12 cellular contexts compared by ENCODE assay signal in the genomic region with DNA sequence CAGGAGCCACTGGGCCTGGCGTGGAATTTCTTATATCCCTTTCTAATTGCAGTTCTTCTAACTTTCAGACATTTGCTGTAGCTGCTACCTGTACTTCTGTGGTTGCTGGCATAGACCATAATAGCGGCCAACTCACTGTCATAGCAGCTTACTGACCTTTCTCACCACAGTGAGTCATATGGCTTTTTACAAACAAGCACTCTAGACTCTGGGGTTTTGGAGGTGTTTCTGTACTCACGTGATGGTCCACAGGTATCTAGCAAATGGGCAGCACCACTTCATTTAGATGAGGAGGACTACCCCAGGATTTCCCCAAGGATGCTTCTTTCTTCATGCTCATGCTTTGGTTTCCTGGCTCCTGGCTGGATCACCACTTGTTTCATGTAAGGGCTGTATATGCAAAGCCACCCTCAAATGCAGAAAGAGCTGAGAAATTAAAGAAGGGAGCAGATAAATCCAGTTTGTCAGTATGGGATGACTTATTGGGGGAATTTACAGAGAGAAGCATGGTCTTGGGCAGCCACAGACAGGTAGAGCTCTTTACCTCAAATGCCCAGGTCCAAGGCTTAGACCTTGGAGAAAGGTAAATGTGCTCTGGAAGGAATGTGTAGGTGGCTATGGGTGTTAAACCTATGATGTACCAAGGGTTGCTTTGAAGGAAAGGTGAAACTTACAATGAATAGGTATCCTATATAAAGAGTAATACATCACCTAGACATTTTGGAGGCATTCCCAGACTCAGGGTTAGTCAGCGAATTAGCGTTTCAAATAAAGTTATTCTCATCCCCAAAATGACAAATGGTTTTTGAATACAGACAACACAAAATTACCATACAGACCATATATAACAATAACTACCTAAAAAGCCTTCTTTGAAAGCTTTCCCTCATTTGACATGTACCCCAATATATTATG. TPM values are rescaled to one million over a fixed set of nuclear protein-coding genes. Genes with fewer than 3 reads are reported as not detected.
DNase-seq lines count a peak whose midpoint lies in the region; ATAC-seq and TF ChIP-seq lines count a peak whose summit lies in the region.
"Had no signal": no experiment of that assay in that cellular context is flagged by ENCODE, and none has a peak within 500 bp of the region (broad histone marks: within the 10 kb centered on the region; RNA-seq: fewer than 3 reads in every experiment).

No MANE protein-coding gene starts in this region.

- H3K9me2 ChIP-seq in GM23248 (ENCODE audit: insufficient read depth) (no peaks in the 10 kb centered on the region), hepatocyte (replicated peaks; ENCODE audit: insufficient read depth) (no peaks in the 10 kb centered on the region)

- WGBS in GM23248 (ENCODE audit: low coverage in 1 of 2, low lambda C conversion rate in 2 of 2, missing lambda C conversion rate in 2 of 2), 2 experiments = 46 to 48% methylated on average over 5 of the region's 5 CpGs
- whole genome bisulfite sequencing in hepatocyte (ENCODE audit: low lambda C conversion rate, missing lambda C conversion rate) = 87% methylated on average over 5 of the region's 5 CpGs

- TF ChIP-seq CTCF in AG04450 (IDR thresholded peaks at IDR 0.05; ENCODE audit: low read depth, low read length) (no peak), hepatocyte (IDR thresholded peaks at IDR 0.05; ENCODE audit: poor library complexity) (no peak), osteoblast (IDR thresholded peaks at IDR 0.05; ENCODE audit: extremely low read depth, low read depth, low read length) (no peak)

- CTCF ChIA-PET in AG04450 (lab: Charles Lee) = interaction anchor here (0.6 to 2.1 kb wide), 2 partner anchors 9 to 145 kb away, joined by 3 to 7 read pairs; no protein-coding TSS in a partner anchor

- no peaks in the 10 kb centered on the region for H3K36me3 Mint-ChIP-seq in immature natural killer cell

- H3K36me3 ChIP-seq in GM23248 (ENCODE audit: low read depth) (no peaks in the 10 kb centered on the region), hepatocyte (replicated peaks; ENCODE audit: insufficient read depth, low read depth) (no peaks in the 10 kb centered on the region), osteoblast (ENCODE audit: insufficient read depth, low read length) (no peaks in the 10 kb centered on the region)
- H3K36me3 ChIP-seq: BLaER1 had no signal

- DNase-seq in AG04450 (ENCODE audit: low read depth, low spot score) (no peak), GM23248 (peak; percentile 82), RKO (ENCODE audit: low spot score) (peak; percentile 19), hepatocyte (ENCODE audit: low spot score) (peak; percentile 35), immature natural killer cell (no peak), osteoblast (ENCODE audit: insufficient read length, low spot score, missing footprints) (no peak)
- DNase-seq in stimulated activated CD4-positive, alpha-beta T cell treated with anti-CD3 and anti-CD28 coated beads, Interleukin-4, amount 100 ng/mL, for 24 hours = no peak
- DNase-seq: caudate nucleus; NCI-H2171; stimulated activated CD4-positive, alpha-beta T cell treated with anti-CD3 and anti-CD28 coated beads, Interleukin-12 subunit alpha, Interleukin-12 subunit beta, amount 100 ng/mL, for 4 hours had no signal

- H3K9me3 ChIP-seq in AG04450 (ENCODE audit: control insufficient read depth, insufficient read depth, low read length) (no peaks in the 10 kb centered on the region), GM23248 (ENCODE audit: low read depth) (no peaks in the 10 kb centered on the region), hepatocyte (ENCODE audit: low read depth) (no peaks in the 10 kb centered on the region), osteoblast (ENCODE audit: low read depth, low read length) (no peaks in the 10 kb centered on the region)
- H3K9me3 ChIP-seq: BLaER1 had no signal

- H3K27ac Mint-ChIP-seq in immature natural killer cell = peak overlapping the region in 1 of 6 donors; percentile 15

- peak overlapping the region; percentile 23; the same call in 1 of the 2 replicates for H2AFZ ChIP-seq in GM23248
- H2AFZ ChIP-seq in hepatocyte = no peak overlapping the region
- H2AFZ ChIP-seq in osteoblast (ENCODE audit: low read length) = no peak overlapping the region

- peak overlapping the region; percentile 39 for H3K27ac ChIP-seq in AG04450 (ENCODE audit: low read depth, low read length)
- H3K27ac ChIP-seq in GM23248 = peak overlapping the region; percentile 47; the same call in 1 of the 2 replicates
- peak overlapping the region; percentile 61 for H3K27ac ChIP-seq in hepatocyte
- H3K27ac ChIP-seq in osteoblast (ENCODE audit: low read depth, low read length) = no peak overlapping the region
- H3K27ac ChIP-seq: BLaER1 had no signal

- no peaks in the 10 kb centered on the region for H3K4me1 Mint-ChIP-seq in immature natural killer cell

- no peaks in the 10 kb centered on the region for H3K9me3 Mint-ChIP-seq in immature natural killer cell

- H3K27me3 Mint-ChIP-seq in immature natural killer cell (ENCODE audit: low read depth in 3 of 3) = peaks cover 0 to 8% (median 0%) of the 10 kb centered on the region in 3 donors

- H3K9ac ChIP-seq in GM23248 = no peak overlapping the region
- H3K9ac ChIP-seq: BLaER1 had no signal

- no peak for ATAC-seq in HG03378 (IDR thresholded peaks at IDR 0.05; ENCODE audit: unreplicated experiment)

- H3K4me2 ChIP-seq in GM23248 (ENCODE audit: unreplicated experiment) (peak overlapping the region; percentile 65), hepatocyte (no peak overlapping the region), osteoblast (ENCODE audit: insufficient read depth, low read length) (no peak overlapping the region)
- H3K4me2 ChIP-seq: BLaER1 had no signal

- peaks cover 17% of the 10 kb centered on the region for H3K4me1 ChIP-seq in GM23248 (ENCODE audit: insufficient read depth)
- H3K4me1 ChIP-seq in hepatocyte (ENCODE audit: insufficient read depth) = no peaks in the 10 kb centered on the region
- H3K4me1 ChIP-seq in osteoblast (ENCODE audit: insufficient read depth, low read length) = peaks cover 12% of the 10 kb centered on the region
- H3K4me1 ChIP-seq: BLaER1 had no signal

- H3K4me3 ChIP-seq in AG04450 (ENCODE audit: low read depth, low read length) (no peak overlapping the region), GM23248 (no peak overlapping the region), hepatocyte (no peak overlapping the region), osteoblast (ENCODE audit: insufficient read depth, low read length) (no peak overlapping the region)
- H3K4me3 ChIP-seq: BLaER1 had no signal

- H3K27me3 ChIP-seq in AG04450 (ENCODE audit: control insufficient read depth, insufficient read depth, low read length) (no peaks in the 10 kb centered on the region), GM23248 (replicated peaks; ENCODE audit: insufficient read depth) (no peaks in the 10 kb centered on the region), hepatocyte (no peaks in the 10 kb centered on the region), osteoblast (ENCODE audit: insufficient read depth, low read length) (no peaks in the 10 kb centered on the region)
- H3K27me3 ChIP-seq: BLaER1 had no signal

- POLR2A ChIA-PET in AG04450 (lab: Yijun Ruan, JAX) = interaction anchor here (0.6 kb wide), 1 partner anchor 71 kb away, joined by 3 read pairs; a partner anchor contains a TSS

- in situ Hi-C loops in GM23248 (cut with MboI) = no loop called here

- H4K20me1 ChIP-seq in GM23248 (ENCODE audit: insufficient read depth) (no peaks in the 10 kb centered on the region), hepatocyte (ENCODE audit: insufficient read depth, poor library complexity, severe bottlenecking) (no peaks in the 10 kb centered on the region), osteoblast (ENCODE audit: insufficient read depth, low read length) (no peaks in the 10 kb centered on the region)
- H4K20me1 ChIP-seq: BLaER1 had no signal

- H3K79me2 ChIP-seq in GM23248 (ENCODE audit: insufficient read depth) (no peaks in the 10 kb centered on the region), hepatocyte (no peaks in the 10 kb centered on the region), osteoblast (ENCODE audit: insufficient read depth, low read length) (no peaks in the 10 kb centered on the region)

- peaks cover 23% of the 10 kb centered on the region for H3F3A ChIP-seq in GM23248 (ENCODE audit: insufficient read depth)

- H3K4me3 Mint-ChIP-seq in immature natural killer cell = no peak overlapping the region

RNA-seq across cellular contexts. Expression of a gene that starts 15.9 kb away (rescaled TPM):
- polyA plus RNA-seq in AG04450 (2011; rRNA removed) (13.8 and 21.2 TPM in 2 replicates), GM23248 (2016; fragmentation: Nextera tagmentation; extraction: Ambion mirVana) (9.4 and 11.1 TPM in 2 replicates), hepatocyte (9.9 and 10.7 TPM in 2 replicates), immature natural killer cell (10 to 100 TPM in 1 of 3 donors, 1 to 10 TPM in 2; 6.4 to 13.0 (median 6.7) TPM)
- 25.3 and 42.3 TPM in 2 replicates for polyA minus RNA-seq in AG04450 (2011; rRNA and poly(A)+ RNA removed)
- 20.8 and 24.9 TPM in 2 replicates for total RNA-seq in GM23248 (2014; rRNA removed; shearing (Covaris generic))
- total RNA-seq in hepatocyte (22.1 and 23.5 TPM in 2 replicates), osteoblast (18.6 and 23.9 TPM in 2 replicates)

RNA-seq across cellular contexts. Expression of a gene that starts 16.9 kb away (rescaled TPM):
- polyA plus RNA-seq in AG04450 (2011; rRNA removed) (2.4 and 3.4 TPM in 2 replicates), GM23248 (2016; fragmentation: Nextera tagmentation; extraction: Ambion mirVana) (0.68 and 0.84 TPM in 2 replicates), hepatocyte (2.4 and 3.2 TPM in 2 replicates), immature natural killer cell (1 to 10 TPM in 1 of 3 donors, under 1 TPM in 1, not detected in 1; 0.40 to 1.5 TPM)
- polyA minus RNA-seq in AG04450 (2011; rRNA and poly(A)+ RNA removed) = 10.4 and 14.7 TPM in 2 replicates
- total RNA-seq in GM23248 (2014; rRNA removed; shearing (Covaris generic)) = 1.3 and 2.1 TPM in 2 replicates
- total RNA-seq in hepatocyte (10.4 and 13.6 TPM in 2 replicates), osteoblast (3.8 and 4.0 TPM in 2 replicates)

Comparison
In these comparisons a context has a peak if more than half of its experiments do, and no peak if none do; other contexts are left out.
1. DNase-seq: peak in GM23248 (single experiment), RKO (single experiment) and hepatocyte (single experiment); none in AG04450 (single experiment), stimulated activated CD4-positive, alpha-beta T cell treated with anti-CD3 and anti-CD28 coated beads, Interleukin-4, amount 100 ng/mL, for 24 hours (single experiment), immature natural killer cell (0 of 3) and osteoblast (single experiment).